1 cellular context compared by ENCODE assay signal in genomic region chr7:2954433-2954853, GRCh38.
TF ChIP-seq lines count a peak whose summit lies in the region.

No MANE protein-coding gene starts in this region.

TF ChIP-seq in H1, 55 proteins besides CTCF, POLR2A, EP300 and RAD21 (continued from another document):
- TF ChIP-seq CHD7 (IDR thresholded peaks at IDR 0.05; ENCODE audit: insufficient replicate concordance, low read length) (no peak), SP2 (IDR thresholded peaks at IDR 0.05; ENCODE audit: low read length) (no peak), CREB1 (IDR thresholded peaks at IDR 0.05) (no peak)
